Comparison of ENCODE assay signal across 8 cellular contexts in genomic region chr22:42519544-42520237, GRCh38.
DNase-seq lines count a peak whose midpoint lies in the region; ATAC-seq lines count a peak whose summit lies in the region.

RRP7A (minus strand) TSS chr22:42519796; CDS start chr22:42519786, 10 bp downstream.

- DNase-seq in NCI-H748 treated with DMSO at 0.1 percent for 48 hours (lab: John Stamatoyannopoulos, UW) (peak; percentile 11), medulla oblongata (ENCODE audit: extremely low spot score) (peak; percentile 78)
- DNase-seq in activated CD8-positive, alpha-beta memory T cell treated with anti-CD3 and anti-CD28 coated beads for 24 hours = peak; percentile 91
- peak; percentile 66 to 74 (median 72) for DNase-seq in effector memory CD4-positive, alpha-beta T cell
- DNase-seq in stimulated activated CD4-positive, alpha-beta T cell treated with anti-CD3 and anti-CD28 coated beads, TNF-alpha, amount 100 ng/mL, for 4 hours (ENCODE audit: low read depth in 3 of 3) = peak; percentile 70 to 88 (median 83)

- no peak within 1 kb of the TSS for H3K27ac ChIP-seq in ACC112 (ENCODE audit: low read depth, low read length)
- H3K27ac ChIP-seq in effector memory CD4-positive, alpha-beta T cell (ENCODE audit: insufficient read depth, low read length, poor library complexity, severe bottlenecking) = peak within 1 kb of the TSS; percentile 78

- no peaks in the 10 kb centered on the region for H3K9me3 ChIP-seq in effector memory CD4-positive, alpha-beta T cell (ENCODE audit: control insufficient read depth, low read length)

- H3K36me3 ChIP-seq in ACC112 (ENCODE audit: insufficient read depth, low read length) = no peaks in the 10 kb centered on the region
- peaks cover 19% of the 10 kb centered on the region for H3K36me3 ChIP-seq in effector memory CD4-positive, alpha-beta T cell (ENCODE audit: control insufficient read depth, insufficient read depth, low read length)

- ATAC-seq in GM18517 (IDR thresholded peaks at IDR 0.05; ENCODE audit: unreplicated experiment) (peak; percentile 68), HG03097 (IDR thresholded peaks at IDR 0.05; ENCODE audit: low FRiP score, unreplicated experiment) (peak; percentile 65)

- H3K79me2 ChIP-seq in ACC112 (ENCODE audit: control insufficient read depth, insufficient read depth, low read length, unreplicated experiment) = peaks cover 9% of the 10 kb centered on the region

- H3K4me1 ChIP-seq in ACC112 (ENCODE audit: control insufficient read depth, insufficient read depth, low read length, unreplicated experiment) = peaks cover 4% of the 10 kb centered on the region
- peaks cover 9% of the 10 kb centered on the region for H3K4me1 ChIP-seq in effector memory CD4-positive, alpha-beta T cell (ENCODE audit: control insufficient read depth, insufficient read depth, low read length, poor library complexity, severe bottlenecking)

- H2AFZ ChIP-seq in ACC112 (ENCODE audit: low read length, unreplicated experiment) = peak within 1 kb of the TSS; percentile 89

- peak within 1 kb of the TSS; percentile 78 for H3K4me3 ChIP-seq in ACC112 (ENCODE audit: low read depth, low read length)
- H3K4me3 ChIP-seq in effector memory CD4-positive, alpha-beta T cell (ENCODE audit: insufficient read depth, low read depth, low read length, poor library complexity, severe bottlenecking) = peak within 1 kb of the TSS; percentile 74

- no peaks in the 10 kb centered on the region for H3K27me3 ChIP-seq in ACC112 (ENCODE audit: insufficient read depth, low read length)
- H3K27me3 ChIP-seq in effector memory CD4-positive, alpha-beta T cell (replicated peaks; ENCODE audit: control insufficient read depth, insufficient read depth, low read length, poor library complexity, severe bottlenecking) = no peaks in the 10 kb centered on the region

Comparison
In these comparisons a context has a peak if more than half of its experiments do, and no peak if none do; other contexts are left out.
1. DNase-seq: peak in every context shown above with its lines; median percentile 91 in activated CD8-positive, alpha-beta memory T cell treated with anti-CD3 and anti-CD28 coated beads for 24 hours; 83 in stimulated activated CD4-positive, alpha-beta T cell treated with anti-CD3 and anti-CD28 coated beads, TNF-alpha, amount 100 ng/mL, for 4 hours; 78 in medulla oblongata; 72 in effector memory CD4-positive, alpha-beta T cell; 11 in NCI-H748 treated with DMSO at 0.1 percent for 48 hours.